In the genomic region with DNA sequence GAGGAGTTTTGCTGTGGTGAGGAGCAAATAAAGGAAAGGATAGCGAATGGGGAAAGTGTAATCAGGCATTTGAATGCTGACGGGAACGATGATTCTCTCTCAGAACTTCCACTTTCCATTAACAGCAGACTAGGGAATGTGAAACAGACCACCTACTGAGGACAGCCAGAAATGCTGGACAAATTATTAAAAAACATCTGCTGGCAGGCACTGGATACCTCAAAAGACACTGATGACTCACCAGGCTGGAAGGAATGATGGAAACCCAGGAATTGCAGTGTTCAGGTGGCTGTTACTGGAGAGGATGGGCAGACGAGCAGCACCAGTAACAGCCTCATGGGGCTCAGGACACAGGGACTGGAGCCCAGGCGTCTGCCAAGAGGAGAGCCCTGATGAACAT, we compare ENCODE assay signal across 17 cellular contexts. TPM values are rescaled to one million over a fixed set of nuclear protein-coding genes. Genes with fewer than 3 reads are reported as not detected.
A peak's percentile ranks its signal among the peaks of the same experiment; 100 is the strongest.
DNase-seq lines count a peak whose midpoint lies in the region; ATAC-seq, FAIRE-seq and TF ChIP-seq lines count a peak whose summit lies in the region.
"Had no signal": no experiment of that assay in that cellular context is flagged by ENCODE, and none has a peak within 500 bp of the region (broad histone marks: within the 10 kb centered on the region; RNA-seq: fewer than 3 reads in every experiment).

No MANE protein-coding gene starts in this region.

- peak; percentile 85 for FAIRE-seq in astrocyte (lab: Jason Lieb, UNC)
- no peak for FAIRE-seq in HTR-8/SVneo (lab: Jason Lieb, UNC)
- FAIRE-seq: GM12892 had no signal

- H3K4me2 ChIP-seq in H9 (ENCODE audit: insufficient read depth, insufficient read length, low read length) (no peak overlapping the region), astrocyte (ENCODE audit: low read length) (peak overlapping the region; percentile 50)

- no peak overlapping the region for H2BK15ac ChIP-seq in H9 (ENCODE audit: low read depth, low read length)

- no peak overlapping the region for H4K5ac ChIP-seq in H9 (ENCODE audit: insufficient read length, low read depth, low read length)

- H3K14ac ChIP-seq in H9 (ENCODE audit: insufficient read depth, low read length), result no peak overlapping the region

- H3K9ac ChIP-seq in H9 (ENCODE audit: extremely low read depth, insufficient read length, low read length) (no peak overlapping the region), astrocyte (ENCODE audit: low read length) (no peak overlapping the region)

- ATAC-seq in gastroesophageal sphincter, result no peak
- ATAC-seq: activated T-cell treated with anti-CD3 and anti-CD28 coated beads, Interleukin-2, amount 50 U/mL, for 72 hours; left ventricle myocardium superior had no signal

- H2BK20ac ChIP-seq in H9 (ENCODE audit: low read depth, low read length, poor library complexity, severe bottlenecking), result no peak overlapping the region

- H3K36me3 ChIP-seq in astrocyte (ENCODE audit: insufficient read depth, low read length), result no peaks in the 10 kb centered on the region
- H3K36me3 ChIP-seq in gastroesophageal sphincter, result peaks cover 0 to 15% of the 10 kb centered on the region in 2 donors
- H3K36me3 ChIP-seq: WERI-Rb-1 had no signal

- H3K4me3 Mint-ChIP-seq in H9 (no peak overlapping the region), astrocyte (ENCODE audit: unreplicated experiment) (no peak overlapping the region)
- H3K4me3 Mint-ChIP-seq: activated T-cell treated with anti-CD3 and anti-CD28 coated beads, Interleukin-2, amount 50 U/mL, for 72 hours had no signal

- no peak overlapping the region for H3K4ac ChIP-seq in H9 (ENCODE audit: low read depth, low read length)

- no peak overlapping the region for H3K56ac ChIP-seq in H9 (ENCODE audit: insufficient read length, low read depth, low read length)

- H2BK12ac ChIP-seq in H9 (ENCODE audit: insufficient read length, low read depth, low read length), result no peak overlapping the region

- H4K20me1 ChIP-seq in H9 (ENCODE audit: control insufficient read depth, insufficient read depth, insufficient read length) (no peaks in the 10 kb centered on the region), astrocyte (ENCODE audit: insufficient read depth, low read length) (no peaks in the 10 kb centered on the region)

- H2AK5ac ChIP-seq in H9 (ENCODE audit: insufficient read length, low read length), result no peak overlapping the region

- H3K23me2 ChIP-seq in H9 (ENCODE audit: insufficient read length, low read depth, low read length, poor library complexity, severe bottlenecking), result no peaks in the 10 kb centered on the region

- no peaks in the 10 kb centered on the region for H3K9me3 Mint-ChIP-seq in H9
- H3K9me3 Mint-ChIP-seq in astrocyte (ENCODE audit: unreplicated experiment), result no peaks in the 10 kb centered on the region
- H3K9me3 Mint-ChIP-seq: activated T-cell treated with anti-CD3 and anti-CD28 coated beads, Interleukin-2, amount 50 U/mL, for 72 hours had no signal

- no peaks in the 10 kb centered on the region for H3K79me2 ChIP-seq in H9 (ENCODE audit: insufficient read depth, low read length)
- H3K79me2 ChIP-seq in astrocyte (ENCODE audit: insufficient read depth, low read length), result no peaks in the 10 kb centered on the region

- no peak overlapping the region for H3T11ph ChIP-seq in H9 (ENCODE audit: low read length)

- H3K27me3 Mint-ChIP-seq in H9 (ENCODE audit: low read depth) (no peaks in the 10 kb centered on the region), astrocyte (ENCODE audit: low read depth, unreplicated experiment) (no peaks in the 10 kb centered on the region)

- no peaks in the 10 kb centered on the region for H3K79me1 ChIP-seq in H9 (ENCODE audit: insufficient read depth, low read depth, low read length, poor library complexity, severe bottlenecking)

- no peak overlapping the region for H3K23ac ChIP-seq in H9 (ENCODE audit: insufficient read length, low read depth, low read length)

- no peak for TF ChIP-seq POLR2A in gastroesophageal sphincter (IDR thresholded peaks at IDR 0.05)

- 0 out of 2 replicates have a peak, but pooled peaks cover 3% of the 10 kb centered on the region for H3K4me1 ChIP-seq in H9 (ENCODE audit: insufficient read depth, low read length)
- H3K4me1 ChIP-seq in astrocyte (ENCODE audit: insufficient read depth, low read length), result peaks cover 11% of the 10 kb centered on the region
- no peaks in the 10 kb centered on the region for H3K4me1 ChIP-seq in gastroesophageal sphincter
- H3K4me1 ChIP-seq: Caco-2 had no signal

- H4K91ac ChIP-seq in H9 (ENCODE audit: insufficient read length, low read depth, low read length), result no peak overlapping the region

- H4K8ac ChIP-seq in H9 (replicated peaks; ENCODE audit: insufficient read length, low read depth, low read length), result no peak overlapping the region

- no peak overlapping the region for H2BK120ac ChIP-seq in H9 (ENCODE audit: low read depth, low read length, poor library complexity, severe bottlenecking)

- no peaks in the 10 kb centered on the region for H3K9me3 ChIP-seq in H9 (ENCODE audit: control insufficient read depth, low read depth, low read length)
- H3K9me3 ChIP-seq in astrocyte (ENCODE audit: insufficient read depth, low read depth, low read length), result no peaks in the 10 kb centered on the region
- H3K9me3 ChIP-seq in gastroesophageal sphincter, result no peaks in the 10 kb centered on the region
- H3K9me3 ChIP-seq: Caco-2 had no signal

- H3K4me3 ChIP-seq in AG09309 (ENCODE audit: control insufficient read depth, low read depth, low read length) (no peak overlapping the region), astrocyte (ENCODE audit: insufficient read depth, low read depth, low read length) (no peak overlapping the region), gastroesophageal sphincter (no peak overlapping the region)

- no CpG with 5 or more reads among the region's 5 CpGs for WGBS in H9 (ENCODE audit: extremely low coverage, insufficient read length, low lambda C conversion rate)
- 60 to 80% methylated on average over 5 of the region's 5 CpGs for WGBS in gastroesophageal sphincter (ENCODE audit: low coverage in 1 of 2), 2 donors

- H3K4me1 Mint-ChIP-seq in H9, result peaks cover 8 to 21% of the 10 kb centered on the region in 2 experiments
- H3K4me1 Mint-ChIP-seq in astrocyte (ENCODE audit: low read depth, unreplicated experiment), result peaks cover 15% of the 10 kb centered on the region

- TF ChIP-seq EP300 in gastroesophageal sphincter (IDR thresholded peaks at IDR 0.05), result no peak

- H3K18ac ChIP-seq in H9 (ENCODE audit: insufficient read length, low read depth, low read length), result no peak overlapping the region

- no peak overlapping the region for H2BK5ac ChIP-seq in H9 (ENCODE audit: insufficient read length, low read length)

- H2AFZ ChIP-seq in H9 (ENCODE audit: low read length) (no peak overlapping the region), astrocyte (ENCODE audit: low read depth, low read length) (peak overlapping the region; percentile 2)

- H3K36me3 Mint-ChIP-seq in H9 (ENCODE audit: insufficient read depth in 1 of 3, low read depth in 3 of 3) (peaks cover 3 to 10% (median 6%) of the 10 kb centered on the region in 3 experiments; a peak in 5 of 7 replicates), astrocyte (ENCODE audit: low read depth, unreplicated experiment) (no peaks in the 10 kb centered on the region)

- H3K27me3 ChIP-seq in H9 (ENCODE audit: insufficient read depth, low read length), result no peaks in the 10 kb centered on the region
- H3K27me3 ChIP-seq in astrocyte (ENCODE audit: insufficient read depth, low read length), result no peaks in the 10 kb centered on the region
- H3K27me3 ChIP-seq in gastroesophageal sphincter, result no peaks in the 10 kb centered on the region

- DNase-seq in AG09309 (ENCODE audit: low read depth) (peak; percentile 27), H9 (no peak), astrocyte (ENCODE audit: low read depth) (peak; percentile 81), islet precursor cell (peak; percentile 89), HTR-8/SVneo (ENCODE audit: insufficient read length, low spot score) (no peak), NCI-H2029 (lab: John Stamatoyannopoulos, UW) (no peak)
- no peak for DNase-seq in activated CD8-positive, alpha-beta memory T cell treated with anti-CD3 and anti-CD28 coated beads for 24 hours
- DNase-seq: activated T-cell treated with anti-CD3 and anti-CD28 coated beads, Interleukin-2, amount 50 U/mL, for 72 hours; Caco-2; central memory CD4-positive, alpha-beta T cell; foreskin melanocyte; left ventricle myocardium superior; nucleus accumbens; stimulated activated CD4-positive, alpha-beta T cell treated with anti-CD3 and anti-CD28 coated beads, Interleukin-15, amount 100 ng/mL, for 24 hours; WERI-Rb-1 had no signal

- H3K27ac Mint-ChIP-seq in H9 (peak overlapping the region in 2 of 3 experiments; percentile 8 to 74; a peak in 2 of 7 replicates), astrocyte (ENCODE audit: unreplicated experiment) (peak overlapping the region; percentile 91)
- H3K27ac Mint-ChIP-seq: activated T-cell treated with anti-CD3 and anti-CD28 coated beads, Interleukin-2, amount 50 U/mL, for 72 hours had no signal

- no peak overlapping the region for H3K27ac ChIP-seq in H9 (ENCODE audit: insufficient read length, low read depth, low read length)
- no peak overlapping the region for H3K27ac ChIP-seq in astrocyte (ENCODE audit: low read depth, low read length)
- no peak overlapping the region for H3K27ac ChIP-seq in gastroesophageal sphincter
- H3K27ac ChIP-seq: WERI-Rb-1 had no signal

- TF ChIP-seq CTCF in AG09309 (IDR thresholded peaks at IDR 0.05; ENCODE audit: control insufficient read depth, insufficient read depth, low read depth, low read length, missing control alignments), result no peak
- TF ChIP-seq CTCF in H9 (conservative IDR thresholded peaks at IDR 0.05), result no peak
- no peak for TF ChIP-seq CTCF in astrocyte (IDR thresholded peaks at IDR 0.05; ENCODE audit: insufficient read depth, low read depth, low read length)
- TF ChIP-seq CTCF in gastroesophageal sphincter (IDR thresholded peaks at IDR 0.05), result no peak

RNA-seq across cellular contexts. Expression of a gene that starts 33.4 kb away (rescaled TPM):
- total RNA-seq in H9 (2021), result 22.1 and 24.1 TPM in 2 replicates
- total RNA-seq in astrocyte, result 9.7 and 10.0 TPM in 2 replicates
- total RNA-seq in gastroesophageal sphincter, result 10 to 100 TPM in 3 of 4 donors, 1 to 10 TPM in 1; 4.4 to 30.5 (median 22.0) TPM

RNA-seq across cellular contexts. Expression of a gene that starts 37.8 kb away (rescaled TPM):
- total RNA-seq in H9 (2021) (2.0 and 2.3 TPM in 2 replicates), astrocyte (0.54 and 0.94 TPM in 2 replicates), gastroesophageal sphincter (under 1 TPM in 1 of 4 donors, not detected in 3; 0.58 TPM)

RNA-seq across cellular contexts. Expression of a gene that starts 53.5 kb away (rescaled TPM):
- total RNA-seq in H9 (2021), result 5.8 and 6.7 TPM in 2 replicates
- 12.0 and 18.2 TPM in 2 replicates for total RNA-seq in astrocyte
- 10 to 100 TPM; 21.2 to 93.7 (median 51.2) TPM for total RNA-seq in gastroesophageal sphincter

Comparison
In these comparisons a context has a peak if more than half of its experiments do, and no peak if none do; other contexts are left out.
1. DNase-seq: peak in AG09309 (single experiment), astrocyte (single experiment) and islet precursor cell (single experiment); none in H9 (single experiment), activated CD8-positive, alpha-beta memory T cell treated with anti-CD3 and anti-CD28 coated beads for 24 hours (single experiment), HTR-8/SVneo (single experiment) and NCI-H2029 (single experiment).